Comparison of ENCODE assay signal across 7 cellular contexts in genomic region chr12:106342397-106343212, GRCh38. TPM values are rescaled to one million over a fixed set of nuclear protein-coding genes. Genes with fewer than 3 reads are reported as not detected.
DNase-seq lines count a peak whose midpoint lies in the region; ATAC-seq and TF ChIP-seq lines count a peak whose summit lies in the region.

No MANE protein-coding gene starts in this region.

- no peak for TF ChIP-seq CTCF in type B pancreatic cell (conservative IDR thresholded peaks at IDR 0.05)

- peaks cover 14% of the 10 kb centered on the region for H3K4me1 Mint-ChIP-seq in type B pancreatic cell (ENCODE audit: unreplicated experiment)
- peaks cover 7 to 20% (median 12%) of the 10 kb centered on the region in 3 donors for H3K4me1 Mint-ChIP-seq in CD8-positive, alpha-beta memory T cell

- CTCF ChIA-PET in CD8-positive, alpha-beta memory T cell (lab: Charles Lee), result no interaction called here

- DNase-seq in MG63 (peak; percentile 83), dermis blood vessel endothelial cell (peak; percentile 48), medulla oblongata (ENCODE audit: extremely low spot score) (peak; percentile 43), type B pancreatic cell (ENCODE audit: extremely low spot score, unreplicated experiment) (no peak), NCI-H2171 treated with DMSO at 0.1 percent for 48 hours (lab: John Stamatoyannopoulos, UW) (no peak)
- no peak for DNase-seq in CD8-positive, alpha-beta memory T cell

- no peak overlapping the region for H3K27ac ChIP-seq in CD8-positive, alpha-beta memory T cell (ENCODE audit: low read depth, low read length)

- no peaks in the 10 kb centered on the region for H3K9me3 ChIP-seq in MG63
- no peaks in the 10 kb centered on the region for H3K9me3 ChIP-seq in CD8-positive, alpha-beta memory T cell (ENCODE audit: low read length)

- ATAC-seq in HG02852 (IDR thresholded peaks at IDR 0.05; ENCODE audit: unreplicated experiment), result no peak

- peak overlapping the region; percentile 61 for H3K27ac Mint-ChIP-seq in type B pancreatic cell
- peak overlapping the region in 3 of 8 donors; percentile 14 to 25 (median 14) for H3K27ac Mint-ChIP-seq in CD8-positive, alpha-beta memory T cell

- H3K4me3 ChIP-seq in MG63, result peak overlapping the region; percentile 33
- H3K4me3 ChIP-seq in CD8-positive, alpha-beta memory T cell (ENCODE audit: low read length), result no peak overlapping the region

- H3K4me3 Mint-ChIP-seq in type B pancreatic cell, result peak overlapping the region; percentile 57
- H3K4me3 Mint-ChIP-seq in CD8-positive, alpha-beta memory T cell, result no peak overlapping the region

- peaks cover 15% of the 10 kb centered on the region for H3K36me3 ChIP-seq in MG63
- no peaks in the 10 kb centered on the region for H3K36me3 ChIP-seq in CD8-positive, alpha-beta memory T cell (ENCODE audit: insufficient read depth, low read length)

- H3K36me3 Mint-ChIP-seq in type B pancreatic cell, result peaks cover 15% of the 10 kb centered on the region
- peaks cover 16 to 84% (median 32%) of the 10 kb centered on the region in 3 donors for H3K36me3 Mint-ChIP-seq in CD8-positive, alpha-beta memory T cell

- POLR2A ChIA-PET in CD8-positive, alpha-beta memory T cell (lab: Charles Lee), result no interaction called here

- no peaks in the 10 kb centered on the region for H3K27me3 ChIP-seq in MG63
- no peaks in the 10 kb centered on the region for H3K27me3 ChIP-seq in CD8-positive, alpha-beta memory T cell (ENCODE audit: insufficient read depth, low read length, poor library complexity, severe bottlenecking)

- no peaks in the 10 kb centered on the region for H3K4me1 ChIP-seq in CD8-positive, alpha-beta memory T cell (ENCODE audit: insufficient read depth, low read length)

- no peaks in the 10 kb centered on the region for H3K9me3 Mint-ChIP-seq in type B pancreatic cell
- no peaks in the 10 kb centered on the region for H3K9me3 Mint-ChIP-seq in CD8-positive, alpha-beta memory T cell

- no peaks in the 10 kb centered on the region for H3K27me3 Mint-ChIP-seq in type B pancreatic cell
- no peaks in the 10 kb centered on the region for H3K27me3 Mint-ChIP-seq in CD8-positive, alpha-beta memory T cell

RNA-seq across cellular contexts. Expression of gene POLR3B, which starts 14.9 kb away (rescaled TPM):
- total RNA-seq in MG63 (2014; rRNA removed; shearing (Covaris generic); ENCODE audit: low replicate concordance), result 7.1 and 7.7 TPM in 2 replicates
- total RNA-seq in dermis blood vessel endothelial cell, result 7.8 and 13.1 TPM in 2 replicates
- 13.6 and 14.5 TPM in 2 replicates for total RNA-seq in type B pancreatic cell (ENCODE audit: low replicate concordance)
- 10 to 100 TPM; 13.4 to 14.6 TPM for total RNA-seq in CD8-positive, alpha-beta memory T cell
- polyA plus RNA-seq in CD8-positive, alpha-beta memory T cell, result 5.3 TPM

RNA-seq across cellular contexts. Expression of gene TCP11L2, which starts 40.1 kb away (rescaled TPM):
- total RNA-seq in MG63 (2014; rRNA removed; shearing (Covaris generic); ENCODE audit: low replicate concordance), result 33.9 and 37.0 TPM in 2 replicates
- total RNA-seq in dermis blood vessel endothelial cell, result 49.0 and 64.5 TPM in 2 replicates
- total RNA-seq in type B pancreatic cell (ENCODE audit: low replicate concordance), result 12.3 and 21.8 TPM in 2 replicates
- 10 to 100 TPM; 11.8 to 13.0 TPM for total RNA-seq in CD8-positive, alpha-beta memory T cell
- polyA plus RNA-seq in CD8-positive, alpha-beta memory T cell, result 19.3 TPM

Comparison
In these comparisons a context has a peak if more than half of its experiments do, and no peak if none do; other contexts are left out.
1. DNase-seq: peak in MG63 (single experiment), dermis blood vessel endothelial cell (single experiment) and medulla oblongata (single experiment); none in type B pancreatic cell (single experiment), CD8-positive, alpha-beta memory T cell (0 of 5) and NCI-H2171 treated with DMSO at 0.1 percent for 48 hours (single experiment).